In the genomic region with DNA sequence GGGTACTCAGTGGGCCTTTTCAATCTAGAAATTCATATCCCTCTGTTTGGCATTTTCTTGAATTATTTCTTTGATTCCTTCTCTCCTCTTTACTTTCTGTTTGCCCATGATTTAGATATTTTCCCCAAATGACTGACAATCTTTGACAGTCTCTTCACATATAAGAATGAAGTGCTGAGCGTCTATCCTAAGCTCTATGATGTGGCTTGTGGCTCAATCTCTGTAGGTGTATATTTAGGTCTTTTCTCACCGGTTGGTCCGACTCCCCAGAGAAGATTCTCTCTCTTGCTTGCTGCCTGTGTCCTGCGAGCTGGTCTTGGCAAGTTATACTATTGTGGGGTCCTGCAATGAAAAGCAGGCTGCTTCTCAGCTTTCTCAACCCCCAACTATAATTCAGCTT, we compare ENCODE assay signal across 28 cellular contexts. TPM values are rescaled to one million over a fixed set of nuclear protein-coding genes. Genes with fewer than 3 reads are reported as not detected.
"Had no signal": no experiment of that assay in that cellular context is flagged by ENCODE, and none has a peak within 500 bp of the region (broad histone marks: within the 10 kb centered on the region; RNA-seq: fewer than 3 reads in every experiment).

No MANE protein-coding gene starts in this region.

- H3K4me1 ChIP-seq: left ventricle myocardium inferior, neural progenitor cell, right atrium auricular region, right lobe of liver, tibial nerve, upper lobe of right lung had no signal

- H3K36me3 Mint-ChIP-seq: immature natural killer cell; naive thymus-derived CD8-positive, alpha-beta T cell; neural progenitor cell had no signal

- H3K4me3 ChIP-seq: left ventricle myocardium inferior, lung, neural progenitor cell, ovary, right atrium auricular region, right lobe of liver, smooth muscle cell, tibial nerve, upper lobe of right lung had no signal

- H3K4me1 Mint-ChIP-seq: immature natural killer cell, nephron progenitor cell, neural progenitor cell had no signal

- ATAC-seq: left colon; right lobe of liver; stimulated activated memory B cell treated with anti-CD40 and anti-IgM and Interleukin-4, amounts not matched to agents 10 μg/mL and 1 μg/mL and 100 μg/mL, for 72 hours; stimulated activated naive CD8-positive, alpha-beta T cell treated with anti-CD3 and anti-CD28 coated beads, Interleukin-15, amount 100 ng/mL, for 72 hours; upper lobe of right lung had no signal

- H3K9ac ChIP-seq: neural progenitor cell had no signal

- H3K27ac Mint-ChIP-seq: immature natural killer cell; memory B cell; naive thymus-derived CD8-positive, alpha-beta T cell; nephron progenitor cell; neural progenitor cell; progenitor cell of endocrine pancreas; stimulated activated memory B cell treated with anti-CD40 and anti-IgM and Interleukin-4, amounts not matched to agents 10 μg/mL and 1 μg/mL and 100 μg/mL, for 72 hours had no signal

- H3K27me3 ChIP-seq: neural progenitor cell, neutrophil, ovary, right atrium auricular region, right lobe of liver, tibial nerve, upper lobe of right lung had no signal

- H3K27ac ChIP-seq: left ventricle myocardium inferior, neural progenitor cell, neutrophil, ovary, right atrium auricular region, right lobe of liver, tibial nerve, upper lobe of right lung had no signal

- H3K9me3 Mint-ChIP-seq: immature natural killer cell; memory B cell; naive thymus-derived CD8-positive, alpha-beta T cell; nephron progenitor cell; neural progenitor cell; stimulated activated memory B cell treated with anti-CD40 and anti-IgM and Interleukin-4, amounts not matched to agents 10 μg/mL and 1 μg/mL and 100 μg/mL, for 72 hours; stimulated activated naive CD8-positive, alpha-beta T cell treated with anti-CD3 and anti-CD28 coated beads, Interleukin-15, amount 100 ng/mL, for 72 hours had no signal

- H3K36me3 ChIP-seq: left ventricle myocardium inferior, neural progenitor cell, neutrophil, ovary, right atrium auricular region, right lobe of liver, tibial nerve, upper lobe of right lung had no signal

- H3K27me3 Mint-ChIP-seq: memory B cell; naive thymus-derived CD8-positive, alpha-beta T cell; progenitor cell of endocrine pancreas; stimulated activated memory B cell treated with anti-CD40 and anti-IgM and Interleukin-4, amounts not matched to agents 10 μg/mL and 1 μg/mL and 100 μg/mL, for 72 hours; stimulated activated naive CD8-positive, alpha-beta T cell treated with anti-CD3 and anti-CD28 coated beads, Interleukin-15, amount 100 ng/mL, for 72 hours had no signal

- H3K9me3 ChIP-seq: left ventricle myocardium inferior, neutrophil, ovary, right atrium auricular region, right lobe of liver, tibial nerve, upper lobe of right lung had no signal

- H2AFZ ChIP-seq: neural progenitor cell had no signal

- H3K4me2 ChIP-seq: neural progenitor cell, smooth muscle cell had no signal

- H3K4me3 Mint-ChIP-seq: immature natural killer cell; memory B cell; nephron progenitor cell; neural progenitor cell; stimulated activated memory B cell treated with anti-CD40 and anti-IgM and Interleukin-4, amounts not matched to agents 10 μg/mL and 1 μg/mL and 100 μg/mL, for 72 hours; stimulated activated naive CD8-positive, alpha-beta T cell treated with anti-CD3 and anti-CD28 coated beads, Interleukin-15, amount 100 ng/mL, for 72 hours had no signal

- DNase-seq: hypothalamus; immature natural killer cell; kidney; left colon; left ventricle myocardium inferior; nephron progenitor cell; occipital lobe; ovary; right lobe of liver; stimulated activated CD4-positive, alpha-beta T cell treated with anti-CD3 and anti-CD28 coated beads, Interleukin-1b, Interleukin-23, amount 100 ng/mL, for 48 hours; stimulated activated CD4-positive, alpha-beta T cell treated with anti-CD3 and anti-CD28 coated beads, Interleukin-2, amount 100 ng/mL, for 48 hours; stimulated activated CD4-positive, alpha-beta T cell treated with anti-CD3 and anti-CD28 coated beads, Interleukin-4, amount 100 ng/mL, for 4 hours; stimulated activated CD8-positive, alpha-beta memory T cell treated with anti-CD3 and anti-CD28 coated beads, Interleukin-4, amount 100 ng/mL, for 48 hours; stimulated activated naive CD4-positive, alpha-beta T cell treated with Interleukin-2 at 50 U/mL for 16 hours; stimulated activated naive CD8-positive, alpha-beta T cell treated with anti-CD3 and anti-CD28 coated beads, Interleukin-15, amount 100 ng/mL, for 72 hours; substantia nigra; upper lobe of right lung had no signal

RNA-seq across cellular contexts. Expression of gene FLT3, which starts 29.0 kb away (rescaled TPM):
- total RNA-seq: pulmonary artery endothelial cell, smooth muscle cell had no signal
